Comparison of ENCODE assay signal across 26 cellular contexts in genomic region chr16:85816159-85816558, GRCh38.
"Had no signal": no experiment of that assay in that cellular context is flagged by ENCODE, and none has a peak within 500 bp of the region (broad histone marks: within the 10 kb centered on the region; RNA-seq: fewer than 3 reads in every experiment).

No MANE protein-coding gene starts in this region.

- H3K9me3 ChIP-seq: heart right ventricle, left lung, pancreas, prostate gland, stomach, testis, thyroid gland, transverse colon, upper lobe of left lung had no signal

- H3K4me1 ChIP-seq: pancreas, prostate gland, testis had no signal

- H3K4me3 ChIP-seq: heart right ventricle, hepatocyte, left lung, lung, pancreas, prostate gland, smooth muscle cell, stomach, testis, thyroid gland, transverse colon, upper lobe of left lung had no signal

- H3K27me3 ChIP-seq: hepatocyte, testis, thyroid gland, upper lobe of left lung had no signal

- DNase-seq: heart right ventricle; islet precursor cell; left colon; naive thymus-derived CD8-positive, alpha-beta T cell; nucleus accumbens; pancreas; posterior cingulate gyrus; retina; right cardiac atrium; stimulated activated CD4-positive, alpha-beta T cell treated with anti-CD3 and anti-CD28 coated beads, Interleukin-1b, Interleukin-23, amount 100 ng/mL, for 48 hours; stimulated activated CD4-positive, alpha-beta T cell treated with anti-CD3 and anti-CD28 coated beads, Interleukin-2, amount 100 ng/mL, for 48 hours; stimulated activated CD4-positive, alpha-beta T cell treated with anti-CD3 and anti-CD28 coated beads, Interleukin-4, amount 100 ng/mL, for 4 hours; stimulated activated CD8-positive, alpha-beta memory T cell treated with anti-CD3 and anti-CD28 coated beads, Interleukin-4, amount 100 ng/mL, for 48 hours; stimulated activated naive CD4-positive, alpha-beta T cell treated with Interleukin-2 at 50 U/mL for 16 hours; stomach; testis; thyroid gland; transverse colon; upper lobe of left lung had no signal

- H2AFZ ChIP-seq: hepatocyte had no signal

- H3K36me3 ChIP-seq: heart right ventricle, left lung, pancreas, prostate gland, stomach, thyroid gland, transverse colon, upper lobe of left lung had no signal

- FAIRE-seq: pancreas, urothelium cell line had no signal

- H3K27ac ChIP-seq: heart right ventricle, hepatocyte, left lung, pancreas, prostate gland, stomach, testis, thyroid gland, transverse colon, upper lobe of left lung had no signal

- H3K4me2 ChIP-seq: hepatocyte, smooth muscle cell had no signal

- ATAC-seq: heart right ventricle; left colon; left lung; naive thymus-derived CD8-positive, alpha-beta T cell; pancreas; right cardiac atrium; stimulated activated memory B cell treated with anti-CD40 and anti-IgM and Interleukin-4, amounts not matched to agents 10 μg/mL and 1 μg/mL and 100 μg/mL, for 72 hours had no signal

- H3K79me2 ChIP-seq: hepatocyte had no signal

- H3K9me3 Mint-ChIP-seq: naive thymus-derived CD8-positive, alpha-beta T cell; stimulated activated memory B cell treated with anti-CD40 and anti-IgM and Interleukin-4, amounts not matched to agents 10 μg/mL and 1 μg/mL and 100 μg/mL, for 72 hours had no signal

- H3K27ac Mint-ChIP-seq: naive thymus-derived CD8-positive, alpha-beta T cell; stimulated activated memory B cell treated with anti-CD40 and anti-IgM and Interleukin-4, amounts not matched to agents 10 μg/mL and 1 μg/mL and 100 μg/mL, for 72 hours had no signal

- H3K4me3 Mint-ChIP-seq: naive thymus-derived CD8-positive, alpha-beta T cell; stimulated activated memory B cell treated with anti-CD40 and anti-IgM and Interleukin-4, amounts not matched to agents 10 μg/mL and 1 μg/mL and 100 μg/mL, for 72 hours had no signal
